ENCODE assay signal across 25 cellular contexts in the genomic region with DNA sequence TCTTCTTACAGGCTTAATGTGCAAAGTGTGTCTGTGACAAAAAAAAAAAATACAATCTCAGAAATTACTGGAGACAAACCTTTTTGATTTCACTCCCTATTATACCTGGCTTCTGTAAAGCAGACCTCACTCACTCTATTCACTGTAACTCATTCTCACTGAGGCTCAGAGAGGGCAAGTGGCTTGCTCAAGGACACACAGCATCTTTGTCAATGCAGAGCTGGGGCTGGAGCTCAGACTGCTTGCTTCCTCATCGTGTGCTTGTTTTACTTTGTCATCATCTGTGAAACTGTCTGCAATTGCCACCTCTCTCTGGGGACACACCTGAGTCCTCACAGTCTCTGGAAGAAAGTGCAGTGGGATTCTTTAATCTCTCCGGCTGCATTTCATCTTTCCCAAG.
"Had no signal": no experiment of that assay in that cellular context is flagged by ENCODE, and none has a peak within 500 bp of the region (broad histone marks: within the 10 kb centered on the region; RNA-seq: fewer than 3 reads in every experiment).

No MANE protein-coding gene starts in this region.

- H3K27ac ChIP-seq: cardiac muscle cell, WERI-Rb-1 had no signal

- DNase-seq: activated CD4-positive, alpha-beta memory T cell treated with anti-CD3 and anti-CD28 coated beads, Interleukin-2, amount 10 ng/mL, durations not matched to agents 7 days and 5 days; activated CD4-positive, alpha-beta T cell treated with anti-CD3 and anti-CD28 coated beads for 1 hour; activated CD4-positive, alpha-beta T cell treated with anti-CD3 and anti-CD28 coated beads for 48 hours; activated CD4-positive, CD25-positive, alpha-beta regulatory T cell; activated CD8-positive, alpha-beta memory T cell treated with anti-CD3 and anti-CD28 coated beads for 24 hours; activated CD8-positive, alpha-beta memory T cell treated with anti-CD3 and anti-CD28 coated beads, Interleukin-2, amount 10 ng/mL, durations not matched to agents 7 days and 5 days; activated CD8-positive, alpha-beta memory T cell treated with anti-CD3 and anti-CD28 coated beads, Interleukin-2, amount 50 U/mL, for 48 hours; activated effector memory CD4-positive, alpha-beta T cell treated with Interleukin-2 at 50 U/mL for 16 hours; activated naive CD4-positive, alpha-beta T cell treated with anti-CD3 and anti-CD28 coated beads, Interleukin-2, amount 50 U/mL, for 16 hours; activated naive CD8-positive, alpha-beta T cell treated with anti-CD3 and anti-CD28 coated beads for 36 hours; activated T-cell treated with anti-CD3 and anti-CD28 coated beads, Interleukin-2, amount 50 U/mL, for 48 hours; amniotic stem cell; aorta; NCI-H1105; NCI-H1417 treated with DMSO at 0.1 percent for 48 hours; NCI-H187 treated with DMSO at 0.1 percent for 48 hours; NCI-H2081; NCI-H226; NCI-H524 treated with DMSO at 0.1 percent for 48 hours; SHP77 treated with DMSO at 0.1 percent for 48 hours; T-helper 1 cell; T-helper 2 cell; T-helper 9 cell; WERI-Rb-1 had no signal

- ATAC-seq: activated CD8-positive, alpha-beta memory T cell treated with anti-CD3 and anti-CD28 coated beads, Interleukin-2, amount 10 ng/mL, durations not matched to agents 7 days and 5 days had no signal

- H3K36me3 ChIP-seq: cardiac muscle cell, WERI-Rb-1 had no signal

- H3K27me3 ChIP-seq: cardiac muscle cell had no signal

- H3K4me3 ChIP-seq: cardiac muscle cell had no signal
